Comparison of ENCODE assay signal across 8 cellular contexts in genomic region chr12:55965941-55966407, GRCh38. TPM values are rescaled to one million over a fixed set of nuclear protein-coding genes. Genes with fewer than 3 reads are reported as not detected.
DNase-seq lines count a peak whose midpoint lies in the region; ATAC-seq and TF ChIP-seq lines count a peak whose summit lies in the region.

TSS of gene PMEL (minus strand) at chr12:55966042. CDS start at chr12:55966011, 31 bp downstream.

- peak within 1 kb of the TSS; percentile 94 for H3K4me3 Mint-ChIP-seq in natural killer cell treated with Interleukin-12 subunit alpha and Interleukin-12 subunit beta and Interleukin-15 and Interleukin-18, amount 100 ng/mL, for 72 hours

- no peak for TF ChIP-seq CTCF in epithelial cell of proximal tubule (conservative IDR thresholded peaks at IDR 0.05; ENCODE audit: low read depth, low read length)

- H3K27me3 Mint-ChIP-seq in natural killer cell treated with Interleukin-12 subunit alpha and Interleukin-12 subunit beta and Interleukin-15 and Interleukin-18, amount 100 ng/mL, for 72 hours: no peaks in the 10 kb centered on the region

- no peaks in the 10 kb centered on the region for H3K9me3 Mint-ChIP-seq in natural killer cell treated with Interleukin-12 subunit alpha and Interleukin-12 subunit beta and Interleukin-15 and Interleukin-18, amount 100 ng/mL, for 72 hours

- H3K27ac Mint-ChIP-seq in natural killer cell treated with Interleukin-12 subunit alpha and Interleukin-12 subunit beta and Interleukin-15 and Interleukin-18, amount 100 ng/mL, for 72 hours: peak within 1 kb of the TSS; percentile 90 to 95

- peak; percentile 19 for ATAC-seq in GM21390 (IDR thresholded peaks at IDR 0.05; ENCODE audit: unreplicated experiment)
- ATAC-seq in natural killer cell treated with Interleukin-12 subunit alpha and Interleukin-12 subunit beta and Interleukin-15 and Interleukin-18, amount 100 ng/mL, for 72 hours: no peak

- H3K36me3 Mint-ChIP-seq in natural killer cell treated with Interleukin-12 subunit alpha and Interleukin-12 subunit beta and Interleukin-15 and Interleukin-18, amount 100 ng/mL, for 72 hours: no peaks in the 10 kb centered on the region

- H3K4me3 ChIP-seq in epithelial cell of proximal tubule (ENCODE audit: low read depth, low read length): peak within 1 kb of the TSS; percentile 64

- H3K4me1 Mint-ChIP-seq in natural killer cell treated with Interleukin-12 subunit alpha and Interleukin-12 subunit beta and Interleukin-15 and Interleukin-18, amount 100 ng/mL, for 72 hours (ENCODE audit: low read depth in 2 of 2): peaks cover 18 to 28% of the 10 kb centered on the region in 2 donors

- DNase-seq in RPMI8226 (peak; percentile 21), epithelial cell of proximal tubule (ENCODE audit: low read depth) (no peak), NCI-H526 treated with DMSO at 0.1 percent for 48 hours (lab: John Stamatoyannopoulos, UW) (no peak), NCI-H226 (no peak), SHP77 treated with DMSO at 0.1 percent for 48 hours (lab: John Stamatoyannopoulos, UW) (no peak), NCI-H748 (lab: John Stamatoyannopoulos, UW; ENCODE audit: unreplicated experiment) (no peak)
- DNase-seq in natural killer cell treated with Interleukin-12 subunit alpha and Interleukin-12 subunit beta and Interleukin-15 and Interleukin-18, amount 100 ng/mL, for 72 hours (ENCODE audit: low spot score): no peak

RNA-seq across cellular contexts. Expression of gene PMEL, which starts in this region (rescaled TPM):
- total RNA-seq in epithelial cell of proximal tubule: 1.4 and 3.7 TPM in 2 replicates
- under 1 TPM in 1 of 2 donors, not detected in 1; 0.40 TPM for total RNA-seq in natural killer cell treated with Interleukin-12 subunit alpha and Interleukin-12 subunit beta and Interleukin-15 and Interleukin-18, amount 100 ng/mL, for 72 hours
